In the genomic region with DNA sequence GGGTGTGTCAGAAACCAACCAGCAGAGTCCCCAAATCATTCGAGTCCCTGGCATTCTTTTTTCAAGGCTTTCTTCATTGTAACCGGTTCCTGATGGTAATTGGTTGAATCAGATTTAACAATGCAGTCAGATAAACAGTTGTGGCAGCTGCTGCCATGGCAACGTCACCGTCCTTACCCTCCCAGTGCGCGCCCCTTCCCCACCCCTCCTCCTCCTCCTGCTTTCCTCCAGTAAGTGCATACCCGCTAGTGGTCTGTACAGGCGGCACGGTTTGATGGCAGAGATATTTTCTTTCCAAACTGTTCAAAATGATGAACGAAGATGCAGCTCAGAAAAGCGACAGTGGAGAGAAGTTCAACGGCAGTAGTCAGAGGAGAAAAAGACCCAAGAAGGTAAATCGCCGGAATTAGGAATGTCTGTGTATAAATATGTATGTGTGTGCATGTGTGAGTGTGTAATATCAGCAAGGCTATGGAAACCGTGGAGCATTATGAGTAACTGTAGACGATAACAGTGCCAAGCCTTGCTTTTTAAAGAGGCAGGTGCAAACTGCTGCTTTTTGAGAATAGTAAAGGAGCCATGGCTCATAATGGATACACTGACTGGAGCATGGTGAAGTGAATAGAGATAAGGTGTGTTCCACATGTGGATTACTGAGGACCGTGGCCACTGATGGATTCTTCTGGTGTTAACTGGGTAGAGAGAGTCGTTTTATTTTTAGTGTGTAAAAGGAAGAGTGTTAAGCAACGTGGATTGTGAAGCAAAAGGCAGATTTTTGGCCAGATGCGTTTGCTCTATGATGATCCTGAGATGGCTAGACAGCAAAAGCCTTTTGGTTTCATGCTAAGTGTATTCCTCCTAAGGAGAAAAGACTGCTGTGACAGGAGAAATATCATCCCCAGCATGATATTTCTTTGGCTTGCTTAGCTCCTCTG, we compare ENCODE assay signal across 8 cellular contexts. TPM values are rescaled to one million over a fixed set of nuclear protein-coding genes. Genes with fewer than 3 reads are reported as not detected.
DNase-seq lines count a peak whose midpoint lies in the region; ATAC-seq and TF ChIP-seq lines count a peak whose summit lies in the region.
"Had no signal": no experiment of that assay in that cellular context is flagged by ENCODE, and none has a peak within 500 bp of the region (broad histone marks: within the 10 kb centered on the region; RNA-seq: fewer than 3 reads in every experiment).

A gene (plus strand): TSS at position 233 of the 935 bp plus-strand sequence. CDS start 76 bp downstream, at position 309.

- H3K4me1 ChIP-seq in breast epithelium, result no peaks in the 10 kb centered on the region
- H3K4me1 ChIP-seq in thoracic aorta (ENCODE audit: control insufficient read depth in 1 of 2, low read depth in 2 of 2), result peaks cover 0 to 4% of the 10 kb centered on the region in 2 donors

- no peaks in the 10 kb centered on the region for H3K27me3 ChIP-seq in breast epithelium
- H3K27me3 ChIP-seq in kidney epithelial cell (ENCODE audit: control insufficient read depth, insufficient read depth, low read length), result no peaks in the 10 kb centered on the region
- H3K27me3 ChIP-seq in thoracic aorta (replicated peaks; ENCODE audit: insufficient read depth), result no peaks in the 10 kb centered on the region

- no peak for ATAC-seq in thoracic aorta (ENCODE audit: insufficient number of reproducible peaks, low FRiP score, low read depth)

- peak; percentile 31 for DNase-seq in NCI-H187 treated with DMSO at 0.1 percent for 48 hours (lab: John Stamatoyannopoulos, UW)
- no peak for DNase-seq in breast epithelium (ENCODE audit: low spot score in 2 of 2)
- DNase-seq in kidney epithelial cell (ENCODE audit: low read depth), result no peak
- no peak for DNase-seq in thoracic aorta (ENCODE audit: low spot score)
- DNase-seq in middle frontal gyrus (ENCODE audit: extremely low spot score, low spot score), result no peak
- no peak for DNase-seq in activated CD4-positive, CD25-positive, alpha-beta regulatory T cell (lab: John Stamatoyannopoulos, UW)
- DNase-seq in effector CD4-positive, alpha-beta T cell, result no peak

- intact Hi-C loops in breast epithelium (cut with DNase I; ENCODE audit: low total_unique reads), result loop anchor here (5.0 kb wide), 1 partner anchor 1778 kb away; no protein-coding TSS in a partner anchor

- no peaks in the 10 kb centered on the region for H3K36me3 ChIP-seq in breast epithelium
- no peaks in the 10 kb centered on the region for H3K36me3 ChIP-seq in kidney epithelial cell (ENCODE audit: control insufficient read depth, insufficient read depth, low read length)
- H3K36me3 ChIP-seq in thoracic aorta, result no peaks in the 10 kb centered on the region

- no peak for TF ChIP-seq POLR2A in breast epithelium (IDR thresholded peaks at IDR 0.05)

- TF ChIP-seq CTCF in breast epithelium (IDR thresholded peaks at IDR 0.05) (no peak), kidney epithelial cell (IDR thresholded peaks at IDR 0.05; ENCODE audit: insufficient read depth, low read length, poor library complexity, severe bottlenecking) (no peak), thoracic aorta (IDR thresholded peaks at IDR 0.05) (no peak)

- H3K27ac ChIP-seq in breast epithelium (no peak within 1 kb of the TSS), thoracic aorta (no peak within 1 kb of the TSS)

- no peak within 1 kb of the TSS for H3K4me3 ChIP-seq in breast epithelium
- no peak within 1 kb of the TSS for H3K4me3 ChIP-seq in kidney epithelial cell (ENCODE audit: low read depth, low read length)
- H3K4me3 ChIP-seq in thoracic aorta, result peak within 1 kb of the TSS; percentile 43

- H3K9me3 ChIP-seq in breast epithelium (no peaks in the 10 kb centered on the region), thoracic aorta (no peaks in the 10 kb centered on the region)

RNA-seq across cellular contexts. Expression of the gene that starts here (rescaled TPM):
- total RNA-seq in breast epithelium, result 100 to 1,000 TPM in 1 of 3 donors, 10 to 100 TPM in 2; 22.0 to 145 (median 36.7) TPM
- 35.5 and 46.0 TPM in 2 replicates for total RNA-seq in kidney epithelial cell
- total RNA-seq in thoracic aorta, result 10 to 100 TPM; 21.3 to 81.6 TPM
- total RNA-seq: endothelial cell of umbilical vein had no signal
